8 cellular contexts compared by ENCODE assay signal in the genomic region with DNA sequence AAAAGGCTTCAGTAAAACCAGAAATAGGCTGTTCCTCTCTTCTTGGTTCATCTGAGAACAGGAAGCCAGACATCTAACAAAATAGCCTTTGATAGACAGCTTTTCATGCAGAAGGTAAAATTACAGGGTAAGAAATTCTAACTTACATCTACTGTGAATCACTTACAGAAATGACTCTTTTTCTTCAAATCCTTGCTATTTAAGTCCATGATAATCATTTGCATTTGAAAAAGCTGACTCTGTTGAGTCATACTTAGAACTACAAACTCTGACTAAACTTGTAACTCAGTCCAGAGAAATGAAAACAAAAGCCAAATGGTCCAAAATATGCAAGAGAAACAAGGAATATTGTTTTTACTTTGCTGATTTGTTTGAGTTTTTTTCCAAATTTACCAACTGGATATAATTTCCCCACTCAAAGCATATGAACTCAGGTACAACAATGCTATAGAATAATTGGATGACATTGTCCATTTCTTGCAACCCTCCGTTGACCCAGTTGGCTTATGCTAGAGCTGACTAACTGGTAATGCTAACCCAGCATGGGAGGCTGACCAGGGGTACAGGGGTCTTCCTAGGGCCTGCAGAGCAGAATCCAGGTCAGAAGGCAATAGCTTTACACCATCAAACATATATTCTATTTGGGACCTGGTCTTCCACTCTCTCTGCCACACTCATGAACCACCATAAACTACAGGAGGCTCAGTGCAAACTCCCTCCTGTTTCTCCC. TPM values are rescaled to one million over a fixed set of nuclear protein-coding genes. Genes with fewer than 3 reads are reported as not detected.
A peak's percentile ranks its signal among the peaks of the same experiment; 100 is the strongest.
DNase-seq lines count a peak whose midpoint lies in the region; ATAC-seq and TF ChIP-seq lines count a peak whose summit lies in the region.

No MANE protein-coding gene starts in this region.

- CTCF ChIA-PET in WTC11 (lab: Charles Lee) = interaction anchor here (0.7 to 2.1 kb wide), 5 partner anchors 8 to 82 kb away, joined by 3 to 17 read pairs (median 3); no protein-coding TSS in a partner anchor

- peak overlapping the region; percentile 89 for H3K27ac Mint-ChIP-seq in activated naive CD8-positive, alpha-beta T cell treated with anti-CD3 and anti-CD28 coated beads for 36 hours
- no peak overlapping the region for H3K27ac Mint-ChIP-seq in WTC11

- POLR2A ChIA-PET in WTC11 (lab: Charles Lee) = no interaction called here

- H3K4me1 Mint-ChIP-seq in activated naive CD8-positive, alpha-beta T cell treated with anti-CD3 and anti-CD28 coated beads for 36 hours = peaks cover 39% of the 10 kb centered on the region
- H3K4me1 Mint-ChIP-seq in WTC11 = no peaks in the 10 kb centered on the region

- peaks cover 11% of the 10 kb centered on the region for H3K36me3 Mint-ChIP-seq in activated naive CD8-positive, alpha-beta T cell treated with anti-CD3 and anti-CD28 coated beads for 36 hours
- H3K36me3 Mint-ChIP-seq in WTC11 = peaks cover 12% of the 10 kb centered on the region

- H3K9me3 Mint-ChIP-seq in activated naive CD8-positive, alpha-beta T cell treated with anti-CD3 and anti-CD28 coated beads for 36 hours = no peaks in the 10 kb centered on the region
- no peaks in the 10 kb centered on the region for H3K9me3 Mint-ChIP-seq in WTC11

- no peaks in the 10 kb centered on the region for H3K27me3 Mint-ChIP-seq in activated naive CD8-positive, alpha-beta T cell treated with anti-CD3 and anti-CD28 coated beads for 36 hours
- no peaks in the 10 kb centered on the region for H3K27me3 Mint-ChIP-seq in WTC11 (ENCODE audit: low read depth)

- peak overlapping the region; percentile 52 for H3K4me3 Mint-ChIP-seq in activated naive CD8-positive, alpha-beta T cell treated with anti-CD3 and anti-CD28 coated beads for 36 hours
- H3K4me3 Mint-ChIP-seq in WTC11 = no peak overlapping the region

- TF ChIP-seq CTCF in WTC11 (IDR thresholded peaks at IDR 0.05) = no peak

- ATAC-seq in GM18870 (IDR thresholded peaks at IDR 0.05; ENCODE audit: unreplicated experiment) (peak; percentile 76), HG03039 (IDR thresholded peaks at IDR 0.05; ENCODE audit: unreplicated experiment) (peak; percentile 68), WTC11 (no peak)

- DNase-seq in A172 (ENCODE audit: low spot score) (peak; percentile 41), WTC11 (ENCODE audit: low spot score) (no peak), HT-29 (ENCODE audit: low spot score) (no peak), NCI-H82 (lab: John Stamatoyannopoulos, UW) (no peak), inferior parietal cortex (ENCODE audit: extremely low spot score) (no peak)
- no peak for DNase-seq in activated naive CD8-positive, alpha-beta T cell treated with anti-CD3 and anti-CD28 coated beads for 36 hours

TF ChIP-seq in WTC11, 78 proteins besides CTCF, POLR2A, EP300 and RAD21:
- TF ChIP-seq NFATC4 (CRISPR knock-in tag; IDR thresholded peaks at IDR 0.05) = no peak
- no peak for TF ChIP-seq TEAD1 (CRISPR knock-in tag; IDR thresholded peaks at IDR 0.05)
- no peak for TF ChIP-seq ZNF121 (CRISPR knock-in tag; IDR thresholded peaks at IDR 0.05)
- TF ChIP-seq SMAD3 (CRISPR knock-in tag; IDR thresholded peaks at IDR 0.05; ENCODE audit: borderline replicate concordance) = no peak

RNA-seq across cellular contexts. Expression of a gene that starts 18.8 kb away (rescaled TPM):
- 8.9 and 14.1 TPM in 2 replicates for total RNA-seq in A172 (2014; rRNA removed; shearing (Covaris generic))
- 10 to 100 TPM; 10.8 to 12.1 TPM for total RNA-seq in activated naive CD8-positive, alpha-beta T cell treated with anti-CD3 and anti-CD28 coated beads for 36 hours
- total RNA-seq in WTC11 (2021) = 22.4 to 23.8 TPM (median 23.0 TPM) in 3 replicates
- total RNA-seq in HT-29 (2014; rRNA removed; shearing (Covaris generic)) = 11.9 and 13.8 TPM in 2 replicates

RNA-seq across cellular contexts. Expression of a gene that starts 49.5 kb away (rescaled TPM):
- total RNA-seq in A172 (2014; rRNA removed; shearing (Covaris generic)) = 32.0 and 39.3 TPM in 2 replicates
- total RNA-seq in activated naive CD8-positive, alpha-beta T cell treated with anti-CD3 and anti-CD28 coated beads for 36 hours = 10 to 100 TPM; 15.3 to 16.2 TPM
- 13.9 to 21.3 TPM (median 19.6 TPM) in 3 replicates for total RNA-seq in WTC11 (2021)
- total RNA-seq in HT-29 (2014; rRNA removed; shearing (Covaris generic)) = 15.6 and 26.5 TPM in 2 replicates

RNA-seq across cellular contexts. Expression of a gene that starts 49.6 kb away (rescaled TPM):
- total RNA-seq in A172 (2014; rRNA removed; shearing (Covaris generic)) = 0.48 and 0.52 TPM in 2 replicates
- total RNA-seq in activated naive CD8-positive, alpha-beta T cell treated with anti-CD3 and anti-CD28 coated beads for 36 hours = under 1 TPM; 0.40 to 0.41 TPM
- 1.8 to 3.5 TPM (median 3.3 TPM) in 3 replicates for total RNA-seq in WTC11 (2021)
- 0.08 and 0.53 TPM in 2 replicates for total RNA-seq in HT-29 (2014; rRNA removed; shearing (Covaris generic))
